Comparison of ENCODE assay signal across 10 cellular contexts in the genomic region with DNA sequence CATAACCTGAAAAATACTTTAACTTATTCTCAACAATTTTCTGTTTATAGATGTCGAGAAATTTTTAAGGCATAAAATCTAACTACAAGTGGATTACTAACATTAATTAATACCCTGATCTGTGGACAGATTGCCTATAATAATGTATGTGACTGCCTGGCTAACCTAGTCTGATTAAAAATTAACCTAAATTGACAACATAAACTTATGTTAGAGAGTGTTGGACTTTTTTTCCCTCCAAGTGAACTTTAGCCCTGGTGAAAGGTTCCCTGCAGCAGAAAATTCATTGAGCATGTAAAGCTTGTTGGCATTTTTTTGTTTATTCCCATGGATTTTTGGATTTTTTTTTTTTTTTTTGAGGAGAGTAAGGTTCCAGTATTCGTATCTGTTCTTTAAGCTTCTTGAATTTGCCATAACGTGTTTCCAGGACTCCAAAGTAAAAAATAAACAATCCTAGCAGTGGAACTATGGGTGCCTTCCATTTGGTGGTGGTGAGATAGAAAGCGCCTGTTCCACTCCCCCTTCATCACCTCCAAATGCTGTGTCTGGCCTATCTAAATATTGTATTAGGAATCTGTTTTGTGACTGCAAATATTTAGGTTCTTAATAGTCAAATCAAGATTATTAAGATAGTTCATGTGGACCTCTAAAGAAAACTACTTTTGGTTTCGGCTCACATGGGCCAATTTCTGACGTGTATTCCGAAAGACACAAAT. TPM values are rescaled to one million over a fixed set of nuclear protein-coding genes. Genes with fewer than 3 reads are reported as not detected.
DNase-seq lines count a peak whose midpoint lies in the region; ATAC-seq and TF ChIP-seq lines count a peak whose summit lies in the region.
"Had no signal": no experiment of that assay in that cellular context is flagged by ENCODE, and none has a peak within 500 bp of the region (broad histone marks: within the 10 kb centered on the region; RNA-seq: fewer than 3 reads in every experiment).

No MANE protein-coding gene starts in this region.

- H3K27ac ChIP-seq in DOHH2 (ENCODE audit: low read depth, low read length) (no peak overlapping the region), RWPE2 (ENCODE audit: poor library complexity, severe bottlenecking) (peak overlapping the region; percentile 72), prostate gland (peak overlapping the region; percentile 75 to 85)

- H3K4me3 ChIP-seq in DOHH2 (ENCODE audit: low read length) = peak overlapping the region; percentile 74; the same call in 1 of the 2 replicates
- peak overlapping the region; percentile 53 for H3K4me3 ChIP-seq in RWPE2 (ENCODE audit: severe bottlenecking)
- peak overlapping the region; percentile 87 for H3K4me3 ChIP-seq in fibroblast of the aortic adventitia (ENCODE audit: low read depth, low read length)
- H3K4me3 ChIP-seq in prostate gland = peak overlapping the region; percentile 49 to 60

- 25% methylated on average over 7 of the region's 7 CpGs for WGBS in prostate gland

- no peaks in the 10 kb centered on the region for H3K27me3 ChIP-seq in DOHH2 (ENCODE audit: control insufficient read depth, low read length)
- H3K27me3 ChIP-seq in RWPE2 (ENCODE audit: insufficient read depth, poor library complexity, severe bottlenecking) = no peaks in the 10 kb centered on the region
- no peaks in the 10 kb centered on the region for H3K27me3 ChIP-seq in prostate gland (replicated peaks; ENCODE audit: insufficient read depth)

- no peak for ATAC-seq in RWPE2 (ENCODE audit: low read depth)

- H3K4me1 ChIP-seq in DOHH2 (ENCODE audit: control insufficient read depth, low read length) (peaks cover 26% of the 10 kb centered on the region), RWPE2 (ENCODE audit: insufficient read depth, poor library complexity, severe bottlenecking) (peaks cover 30% of the 10 kb centered on the region), prostate gland (replicated peaks) (peaks cover 10% of the 10 kb centered on the region)

- 0 out of 2 replicates have a peak, but pooled peaks cover 3% of the 10 kb centered on the region for H4K20me1 ChIP-seq in DOHH2 (ENCODE audit: control insufficient read depth, insufficient read depth, low read depth, low read length)

- H3K79me2 ChIP-seq in DOHH2 (ENCODE audit: control insufficient read depth, low read length) = peaks cover 45% of the 10 kb centered on the region

- H3K4me2 ChIP-seq in DOHH2 (ENCODE audit: low read length) = peak overlapping the region; percentile 82

- H3K9me3 ChIP-seq in DOHH2 (ENCODE audit: control insufficient read depth, insufficient read depth, low read length) (no peaks in the 10 kb centered on the region), RWPE2 (ENCODE audit: severe bottlenecking) (no peaks in the 10 kb centered on the region), prostate gland (no peaks in the 10 kb centered on the region)

- H3K9me2 ChIP-seq in DOHH2 (replicated peaks; ENCODE audit: control insufficient read depth, low read length) = no peaks in the 10 kb centered on the region

- TF ChIP-seq CTCF in DOHH2 (IDR thresholded peaks at IDR 0.05; ENCODE audit: low read depth, low read length, poor library complexity, severe bottlenecking) (no peak), RWPE2 (IDR thresholded peaks at IDR 0.05; ENCODE audit: poor library complexity, severe bottlenecking) (no peak), fibroblast of the aortic adventitia (IDR thresholded peaks at IDR 0.05; ENCODE audit: insufficient read depth, low read length) (no peak), prostate gland (IDR thresholded peaks at IDR 0.05) (no peak)

- peaks cover 39% of the 10 kb centered on the region for H3K36me3 ChIP-seq in DOHH2 (ENCODE audit: control insufficient read depth, low read length)
- H3K36me3 ChIP-seq in RWPE2 (ENCODE audit: low read depth) = peaks cover 76% of the 10 kb centered on the region
- H3K36me3 ChIP-seq in prostate gland = peaks cover 0 to 8% of the 10 kb centered on the region in 2 donors

- intact Hi-C loops in prostate gland (cut with DNase I) = loop anchor here (5.0 kb wide), 5 partner anchors 64 to 444 kb away; a partner anchor contains a TSS

- DNase-seq in RWPE2 (ENCODE audit: low spot score) = no peak
- no peak for DNase-seq in fibroblast of the aortic adventitia (ENCODE audit: low read depth)
- DNase-seq in prostate gland (ENCODE audit: low spot score) = no peak
- no peak for DNase-seq in glomerular visceral epithelial cell (ENCODE audit: extremely low spot score)
- no peak for DNase-seq in NCI-H2196 (lab: John Stamatoyannopoulos, UW; ENCODE audit: unreplicated experiment)
- DNase-seq in stimulated activated CD4-positive, alpha-beta T cell treated with anti-CD3 and anti-CD28 coated beads, Interleukin-15, amount 100 ng/mL, for 24 hours = no peak
- no peak for DNase-seq in COR-L47 (lab: John Stamatoyannopoulos, UW)
- DNase-seq: NCI-H2081; stimulated activated CD4-positive, alpha-beta T cell treated with anti-CD3 and anti-CD28 coated beads, Interleukin-4, amount 100 ng/mL, for 4 hours had no signal

- H3F3A ChIP-seq in DOHH2 (ENCODE audit: control insufficient read depth, insufficient read depth) = no peaks in the 10 kb centered on the region; the same call in 1 of the 2 replicates

- TF ChIP-seq POLR2A in prostate gland (IDR thresholded peaks at IDR 0.05) = no peak

RNA-seq across cellular contexts. Expression of a gene that starts 36.1 kb away (rescaled TPM):
- total RNA-seq in fibroblast of the aortic adventitia (ENCODE audit: low replicate concordance) (16.6 and 33.9 TPM in 2 replicates), prostate gland (10 to 100 TPM; 55.6 to 77.6 TPM)

RNA-seq across cellular contexts. Expression of a gene that starts 43.9 kb away (rescaled TPM):
- not detected in 2 replicates for total RNA-seq in fibroblast of the aortic adventitia (ENCODE audit: low replicate concordance)
- 1 to 10 TPM in 1 of 2 donors, not detected in 1; 1.1 TPM for total RNA-seq in prostate gland

RNA-seq across cellular contexts. Expression of a gene that starts 50.9 kb away (rescaled TPM):
- total RNA-seq in fibroblast of the aortic adventitia (ENCODE audit: low replicate concordance) (not detected in 2 replicates), prostate gland (10 to 100 TPM in 1 of 2 donors, under 1 TPM in 1; 0.46 to 10.5 TPM)
